20 cellular contexts compared by ENCODE assay signal in the genomic region with DNA sequence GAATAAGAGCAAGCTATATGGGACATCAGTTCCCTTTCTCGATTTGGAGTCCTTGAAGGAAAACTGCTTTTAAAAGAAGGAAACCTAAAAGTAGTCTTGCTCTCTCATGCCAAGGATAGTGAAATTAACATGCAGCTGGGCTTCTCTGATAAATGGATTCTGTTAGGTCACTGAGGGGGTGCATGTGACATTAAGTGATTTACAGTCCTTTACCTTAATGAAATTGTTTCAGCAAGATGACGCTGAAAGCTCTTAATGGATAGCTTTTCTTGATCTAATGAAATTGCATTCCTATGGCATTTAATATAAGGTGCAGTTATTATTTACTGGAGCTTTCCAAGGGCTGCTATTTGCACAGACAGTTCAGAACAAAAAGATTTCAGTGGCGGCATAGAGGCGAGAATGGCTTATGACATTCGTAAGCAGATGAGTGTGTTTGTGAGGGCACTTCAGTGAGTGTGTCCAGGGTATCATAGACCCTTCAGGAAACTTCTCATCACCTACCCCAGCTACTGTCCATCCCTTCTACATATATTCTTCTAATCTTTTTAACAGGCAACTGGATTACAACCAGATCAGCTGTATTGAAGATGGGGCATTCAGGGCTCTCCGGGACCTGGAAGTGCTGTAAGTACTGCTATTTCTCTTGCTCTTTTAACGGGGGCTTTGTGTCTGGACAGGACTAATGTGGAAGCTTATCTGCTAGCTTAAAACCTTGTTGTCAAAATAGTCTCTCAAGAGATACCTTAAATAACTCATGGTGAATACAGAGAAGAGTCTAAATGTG.
"Had no signal": no experiment of that assay in that cellular context is flagged by ENCODE, and none has a peak within 500 bp of the region (broad histone marks: within the 10 kb centered on the region; RNA-seq: fewer than 3 reads in every experiment).

No MANE protein-coding gene starts in this region.

- H3K4me3 Mint-ChIP-seq: activated CD4-positive, alpha-beta memory T cell treated with anti-CD3 and anti-CD28 coated beads, Interleukin-2, amount 10 ng/mL, durations not matched to agents 7 days and 5 days; activated CD4-positive, alpha-beta T cell treated with anti-CD3 and anti-CD28 coated beads, Interleukin-2, amount 10 ng/mL, durations not matched to agents 24 days and 14 days; activated naive CD4-positive, alpha-beta T cell treated with anti-CD3 and anti-CD28 coated beads, Interleukin-2, amount 10 ng/mL, durations not matched to agents 7 days and 5 days; naive thymus-derived CD4-positive, alpha-beta T cell; type B pancreatic cell had no signal

- H3K27ac ChIP-seq: epithelial cell of prostate, gastroesophageal sphincter, heart right ventricle, psoas muscle, thoracic aorta, vagina had no signal

- H3K4me1 Mint-ChIP-seq: activated CD4-positive, alpha-beta memory T cell treated with anti-CD3 and anti-CD28 coated beads, Interleukin-2, amount 10 ng/mL, durations not matched to agents 7 days and 5 days; activated CD4-positive, alpha-beta T cell treated with anti-CD3 and anti-CD28 coated beads, Interleukin-2, amount 10 ng/mL, durations not matched to agents 24 days and 14 days; activated naive CD4-positive, alpha-beta T cell treated with anti-CD3 and anti-CD28 coated beads, Interleukin-2, amount 10 ng/mL, durations not matched to agents 7 days and 5 days; naive thymus-derived CD4-positive, alpha-beta T cell had no signal

- H3K4me3 ChIP-seq: gastroesophageal sphincter, heart right ventricle, psoas muscle, thoracic aorta, vagina had no signal

- H3K27ac Mint-ChIP-seq: activated CD4-positive, alpha-beta memory T cell treated with anti-CD3 and anti-CD28 coated beads, Interleukin-2, amount 10 ng/mL, durations not matched to agents 7 days and 5 days; activated CD4-positive, alpha-beta T cell treated with anti-CD3 and anti-CD28 coated beads, Interleukin-2, amount 10 ng/mL, durations not matched to agents 24 days and 14 days; activated naive CD4-positive, alpha-beta T cell treated with anti-CD3 and anti-CD28 coated beads, Interleukin-2, amount 10 ng/mL, durations not matched to agents 7 days and 5 days; naive thymus-derived CD4-positive, alpha-beta T cell; type B pancreatic cell had no signal

- H3K9me3 Mint-ChIP-seq: activated CD4-positive, alpha-beta memory T cell treated with anti-CD3 and anti-CD28 coated beads, Interleukin-2, amount 10 ng/mL, durations not matched to agents 7 days and 5 days; activated CD4-positive, alpha-beta T cell treated with anti-CD3 and anti-CD28 coated beads, Interleukin-2, amount 10 ng/mL, durations not matched to agents 24 days and 14 days; activated naive CD4-positive, alpha-beta T cell treated with anti-CD3 and anti-CD28 coated beads, Interleukin-2, amount 10 ng/mL, durations not matched to agents 7 days and 5 days; type B pancreatic cell had no signal

- DNase-seq: activated CD4-positive, alpha-beta memory T cell treated with anti-CD3 and anti-CD28 coated beads, Interleukin-2, amount 10 ng/mL, durations not matched to agents 7 days and 5 days; activated CD4-positive, alpha-beta T cell treated with anti-CD3 and anti-CD28 coated beads, Interleukin-2, amount 10 ng/mL, durations not matched to agents 24 days and 14 days; activated effector memory CD4-positive, alpha-beta T cell treated with anti-CD3 and anti-CD28 coated beads, Interleukin-2, amount 50 U/mL, for 16 hours; activated naive CD4-positive, alpha-beta T cell treated with anti-CD3 and anti-CD28 coated beads, Interleukin-2, amount 10 ng/mL, durations not matched to agents 7 days and 5 days; amygdala; cortex of kidney; heart right ventricle; islet precursor cell; left cardiac atrium; mesenchymal stem cell; naive thymus-derived CD4-positive, alpha-beta T cell; psoas muscle; right cardiac atrium; stimulated activated CD4-positive, alpha-beta T cell treated with anti-CD3 and anti-CD28 coated beads, Interleukin-4, amount 100 ng/mL, for 24 hours; stimulated activated naive CD4-positive, alpha-beta T cell treated with Interleukin-2 at 50 U/mL for 16 hours had no signal

- H3K9me3 ChIP-seq: gastroesophageal sphincter, heart right ventricle, psoas muscle, thoracic aorta, vagina had no signal

- H3K36me3 ChIP-seq: gastroesophageal sphincter, heart right ventricle, thoracic aorta, vagina had no signal

- ATAC-seq: gastroesophageal sphincter; heart right ventricle; left cardiac atrium; naive thymus-derived CD4-positive, alpha-beta T cell; psoas muscle; right cardiac atrium had no signal

- H3K27me3 ChIP-seq: gastroesophageal sphincter, heart right ventricle, vagina had no signal

- H3K36me3 Mint-ChIP-seq: activated naive CD4-positive, alpha-beta T cell treated with anti-CD3 and anti-CD28 coated beads, Interleukin-2, amount 10 ng/mL, durations not matched to agents 7 days and 5 days; naive thymus-derived CD4-positive, alpha-beta T cell had no signal

- H3K27me3 Mint-ChIP-seq: activated CD4-positive, alpha-beta memory T cell treated with anti-CD3 and anti-CD28 coated beads, Interleukin-2, amount 10 ng/mL, durations not matched to agents 7 days and 5 days; activated CD4-positive, alpha-beta T cell treated with anti-CD3 and anti-CD28 coated beads, Interleukin-2, amount 10 ng/mL, durations not matched to agents 24 days and 14 days; activated naive CD4-positive, alpha-beta T cell treated with anti-CD3 and anti-CD28 coated beads, Interleukin-2, amount 10 ng/mL, durations not matched to agents 7 days and 5 days; naive thymus-derived CD4-positive, alpha-beta T cell; type B pancreatic cell had no signal
